In the genomic region with DNA sequence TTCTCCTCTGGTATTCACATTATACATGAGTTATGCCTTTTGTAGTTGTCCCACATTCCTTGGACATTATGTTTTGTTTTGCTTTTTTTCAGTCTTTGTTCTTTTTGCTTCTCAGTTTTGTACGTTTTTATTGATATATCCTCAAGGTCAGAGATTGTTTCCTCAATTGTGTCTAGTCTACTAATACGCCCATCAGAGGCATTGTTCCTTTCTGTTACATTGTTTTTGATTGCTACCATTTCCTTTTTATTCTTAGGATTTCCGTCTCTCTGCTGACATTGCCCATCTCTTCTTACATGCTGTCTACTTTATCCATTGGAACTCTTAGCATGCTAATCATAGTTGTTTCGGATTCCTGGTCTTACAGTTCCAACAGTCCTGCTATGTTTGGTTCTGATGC, we compare ENCODE assay signal across 15 cellular contexts. TPM values are rescaled to one million over a fixed set of nuclear protein-coding genes. Genes with fewer than 3 reads are reported as not detected.
"Had no signal": no experiment of that assay in that cellular context is flagged by ENCODE, and none has a peak within 500 bp of the region (broad histone marks: within the 10 kb centered on the region; RNA-seq: fewer than 3 reads in every experiment).

No MANE protein-coding gene starts in this region.

- H3K27ac ChIP-seq: esophagus squamous epithelium, neutrophil had no signal

- DNase-seq: effector CD4-positive, alpha-beta T cell; esophagus squamous epithelium; foreskin melanocyte; heart left ventricle; hippocampal formation; left colon; mucosa of descending colon; naive thymus-derived CD8-positive, alpha-beta T cell; right cardiac atrium; small intestine; stimulated activated CD4-positive, alpha-beta T cell treated with anti-CD3 and anti-CD28 coated beads, Interleukin-2, amount 100 ng/mL, for 48 hours; stimulated activated naive CD4-positive, alpha-beta T cell treated with Interleukin-2 at 50 U/mL for 16 hours had no signal

- H3K4me3 ChIP-seq: esophagus squamous epithelium, heart left ventricle, mucosa of descending colon had no signal

- H3K9me3 ChIP-seq: esophagus squamous epithelium, mucosa of descending colon, neutrophil had no signal

- H3K27me3 ChIP-seq: esophagus squamous epithelium, heart left ventricle, neutrophil had no signal

- FAIRE-seq: small intestine had no signal

- ATAC-seq: left colon; mucosa of descending colon; naive thymus-derived CD8-positive, alpha-beta T cell; right cardiac atrium had no signal

- H3K4me1 ChIP-seq: esophagus squamous epithelium had no signal

RNA-seq across cellular contexts. Expression of gene ADCY10, which starts 50.7 kb away (rescaled TPM):
- total RNA-seq: epithelial cell of proximal tubule, esophagus squamous epithelium, kidney epithelial cell had no signal
- polyA plus RNA-seq: naive thymus-derived CD8-positive, alpha-beta T cell had no signal
